In genomic region chr12:112199136-112199535, GRCh38 we compare ENCODE assay signal across 18 cellular contexts.
DNase-seq lines count a peak whose midpoint lies in the region; ATAC-seq and TF ChIP-seq lines count a peak whose summit lies in the region.
"Had no signal": no experiment of that assay in that cellular context is flagged by ENCODE, and none has a peak within 500 bp of the region (broad histone marks: within the 10 kb centered on the region; RNA-seq: fewer than 3 reads in every experiment).

No MANE protein-coding gene starts in this region.

- H2BK12ac ChIP-seq in mesenchymal stem cell (ENCODE audit: low read length in 2 of 2), result no peak overlapping the region

- TF ChIP-seq CTCF in cardiac muscle cell (IDR thresholded peaks at IDR 0.05; ENCODE audit: low read depth, low read length), result no peak
- no peak for TF ChIP-seq CTCF in PC-9 (conservative IDR thresholded peaks at IDR 0.05)

- H3F3A ChIP-seq in PC-9 (ENCODE audit: insufficient read depth, low read depth), result no peaks in the 10 kb centered on the region

- H3K27ac ChIP-seq in cardiac muscle cell, result peak overlapping the region; percentile 75
- H3K27ac ChIP-seq in mesenchymal stem cell (ENCODE audit: low read length, poor library complexity, severe bottlenecking), result no peak overlapping the region
- no peak overlapping the region for H3K27ac ChIP-seq in PC-9

- no peak overlapping the region for H2BK120ac ChIP-seq in mesenchymal stem cell (ENCODE audit: low read depth, low read length)

- H3K18ac ChIP-seq in mesenchymal stem cell (ENCODE audit: low read depth in 1 of 2, low read length in 2 of 2), result no peak overlapping the region

- H4K20me1 ChIP-seq in PC-9 (ENCODE audit: insufficient read depth), result no peaks in the 10 kb centered on the region

- H3K79me2 ChIP-seq in PC-9 (ENCODE audit: low read depth), result no peaks in the 10 kb centered on the region

- H3K9me2 ChIP-seq in PC-9 (ENCODE audit: insufficient read depth), result no peaks in the 10 kb centered on the region

- H2BK5ac ChIP-seq in mesenchymal stem cell (ENCODE audit: low read depth, low read length, poor library complexity, severe bottlenecking), result no peak overlapping the region

- H3K9ac ChIP-seq in mesenchymal stem cell (ENCODE audit: low read length), result no peak overlapping the region

- H3K4me2 ChIP-seq in mesenchymal stem cell (ENCODE audit: low read length, poor library complexity, severe bottlenecking) (no peak overlapping the region), PC-9 (no peak overlapping the region)

- H4K91ac ChIP-seq in mesenchymal stem cell (ENCODE audit: low read length), result no peak overlapping the region

- H3K9me3 ChIP-seq in cardiac muscle cell (ENCODE audit: low read depth) (no peaks in the 10 kb centered on the region), mesenchymal stem cell (ENCODE audit: control insufficient read depth, low read length) (no peaks in the 10 kb centered on the region), PC-9 (ENCODE audit: insufficient read depth, low read depth) (no peaks in the 10 kb centered on the region)

- CTCF ChIA-PET in PC-9 (lab: Charles Lee), result no interaction called here

- ATAC-seq in GM19395 (IDR thresholded peaks at IDR 0.05; ENCODE audit: unreplicated experiment), result no peak

- H3K4me1 ChIP-seq in cardiac muscle cell (ENCODE audit: low read depth) (peaks cover 12% of the 10 kb centered on the region), mesenchymal stem cell (ENCODE audit: control insufficient read depth, insufficient read depth, low read depth, low read length) (no peaks in the 10 kb centered on the region), PC-9 (replicated peaks; ENCODE audit: insufficient read depth) (no peaks in the 10 kb centered on the region)

- H2AFZ ChIP-seq in mesenchymal stem cell (ENCODE audit: low read depth, low read length), result no peak overlapping the region
- no peak overlapping the region for H2AFZ ChIP-seq in PC-9

- POLR2A ChIA-PET in PC-9 (lab: Charles Lee; ENCODE audit: unreplicated experiment), result no interaction called here

- 67% methylated on average over 4 of the region's 4 CpGs for WGBS in mesenchymal stem cell

- no peak overlapping the region for H3K4ac ChIP-seq in mesenchymal stem cell (ENCODE audit: low read depth in 1 of 2, low read length in 2 of 2)

- no peak overlapping the region for H3K23ac ChIP-seq in mesenchymal stem cell (ENCODE audit: low read length in 2 of 2)

- DNase-seq in cardiac muscle cell (ENCODE audit: low read depth in 1 of 2, low spot score in 1 of 2) (no peak), cardiac septum (ENCODE audit: low spot score) (no peak), amniotic epithelial cell (ENCODE audit: low read depth) (peak; percentile 80), mesenchymal stem cell (peak; percentile 46), PC-9 (no peak), COLO668 (lab: John Stamatoyannopoulos, UW; ENCODE audit: unreplicated experiment) (no peak), mesenteric fat pad (ENCODE audit: low spot score) (no peak)
- DNase-seq: CD4-positive, alpha-beta memory T cell; DND-41; GDM1; KBM-7; NCI-H1092 treated with DMSO at 0.1 percent for 48 hours; NCI-H1694; NCI-H446; NCI-H69; NK-92 treated with Interleukin-12 subunit alpha and Interleukin-12 subunit beta, amount 100 ng/mL, for 24 hours; SIG-M5 had no signal

- no peak overlapping the region for H2AK5ac ChIP-seq in mesenchymal stem cell (ENCODE audit: low read length, severe bottlenecking)

- BruUV-seq in PC-9 (replicated peaks; lab: Mats Ljungman, UMichigan), result no TSS peak

- no peaks in the 10 kb centered on the region for H3K79me1 ChIP-seq in mesenchymal stem cell (replicated peaks; ENCODE audit: low read length, poor library complexity, severe bottlenecking)

- H3K4me3 ChIP-seq in cardiac muscle cell (no peak overlapping the region), mesenchymal stem cell (ENCODE audit: insufficient read depth in 1 of 2, low read depth in 1 of 2, low read length in 2 of 2) (no peak overlapping the region), PC-9 (no peak overlapping the region)

- H3K14ac ChIP-seq in mesenchymal stem cell (ENCODE audit: low read length in 2 of 2), result no peak overlapping the region

- H2BK15ac ChIP-seq in mesenchymal stem cell (ENCODE audit: low read depth, poor library complexity, severe bottlenecking), result no peak overlapping the region

- H3K36me3 ChIP-seq in cardiac muscle cell (peaks cover 52% of the 10 kb centered on the region), mesenchymal stem cell (ENCODE audit: control insufficient read depth in 1 of 2, insufficient read depth in 2 of 2, low read depth in 1 of 2, low read length in 2 of 2) (peaks cover 46 to 85% of the 10 kb centered on the region in 2 experiments), PC-9 (ENCODE audit: low read depth) (0 out of 2 replicates have a peak, but pooled peaks cover 3% of the 10 kb centered on the region)

- H3K27me3 ChIP-seq in cardiac muscle cell, result no peaks in the 10 kb centered on the region
- H3K27me3 ChIP-seq in mesenchymal stem cell (ENCODE audit: control insufficient read depth in 1 of 2, insufficient read depth in 1 of 2, low read length in 2 of 2), result no peaks in the 10 kb centered on the region
- no peaks in the 10 kb centered on the region for H3K27me3 ChIP-seq in PC-9 (ENCODE audit: insufficient read depth, low read depth)

- intact Hi-C loops in cardiac septum (cut with DNase I) (loop anchor here (2.0 kb wide), 1 partner anchor 188 kb away; no protein-coding TSS in a partner anchor), PC-9 (cut with micrococcal nuclease; ENCODE audit: unreplicated experiment) (no loop called here)

- H4K8ac ChIP-seq in mesenchymal stem cell (ENCODE audit: low read length), result no peak overlapping the region

Comparison
In these comparisons a context has a peak if more than half of its experiments do, and no peak if none do; other contexts are left out.
1. DNase-seq: peak in amniotic epithelial cell (single experiment) and mesenchymal stem cell (single experiment); none in cardiac muscle cell (0 of 2), cardiac septum (single experiment), PC-9 (0 of 2), COLO668 (single experiment) and mesenteric fat pad (single experiment).